7 cellular contexts compared by ENCODE assay signal in genomic region chr16:88856122-88856827, GRCh38. TPM values are rescaled to one million over a fixed set of nuclear protein-coding genes. Genes with fewer than 3 reads are reported as not detected.
DNase-seq lines count a peak whose midpoint lies in the region; ATAC-seq and TF ChIP-seq lines count a peak whose summit lies in the region.

No MANE protein-coding gene starts in this region.

- H3K56ac ChIP-seq in H9 (ENCODE audit: insufficient read length, low read depth, low read length) = no peak overlapping the region

- H3K27me3 ChIP-seq in H9 (ENCODE audit: insufficient read depth, low read length) (no peaks in the 10 kb centered on the region), neural progenitor cell (no peaks in the 10 kb centered on the region)

- H3F3A ChIP-seq in neural progenitor cell (ENCODE audit: low read depth) = peaks cover 4% of the 10 kb centered on the region

- H3K27ac ChIP-seq in H9 (ENCODE audit: insufficient read length, low read depth, low read length) (no peak overlapping the region), neural progenitor cell (no peak overlapping the region)

- H4K8ac ChIP-seq in H9 (replicated peaks; ENCODE audit: insufficient read length, low read depth, low read length) = no peak overlapping the region

- no peak overlapping the region for H3K9ac ChIP-seq in H9 (ENCODE audit: extremely low read depth, insufficient read length, low read length)
- H3K9ac ChIP-seq in neural progenitor cell = no peak overlapping the region

- peak overlapping the region; percentile 73 for H3K4me2 ChIP-seq in H9 (ENCODE audit: insufficient read depth, insufficient read length, low read length)
- H3K4me2 ChIP-seq in neural progenitor cell = peak overlapping the region; percentile 97

- no peak overlapping the region; the same call in 1 of the 2 replicates for H3K14ac ChIP-seq in H9 (ENCODE audit: insufficient read depth, low read length)

- H3K4me1 Mint-ChIP-seq in H9 (peaks cover 9 to 18% of the 10 kb centered on the region in 2 experiments), neural progenitor cell (peaks cover 24% of the 10 kb centered on the region)

- no peak overlapping the region for H2AK5ac ChIP-seq in H9 (ENCODE audit: insufficient read length, low read length)

- no peaks in the 10 kb centered on the region for H3K79me1 ChIP-seq in H9 (ENCODE audit: insufficient read depth, low read depth, low read length, poor library complexity, severe bottlenecking)

- no peaks in the 10 kb centered on the region for H3K79me2 ChIP-seq in H9 (ENCODE audit: insufficient read depth, low read length)
- peaks cover 14% of the 10 kb centered on the region for H3K79me2 ChIP-seq in neural progenitor cell (ENCODE audit: low read depth)

- H2AFZ ChIP-seq in H9 (ENCODE audit: low read length) (no peak overlapping the region), neural progenitor cell (replicated peaks) (no peak overlapping the region)

- TF ChIP-seq CTCF in H9 (conservative IDR thresholded peaks at IDR 0.05) (no peak), epithelial cell of esophagus (IDR thresholded peaks at IDR 0.05; ENCODE audit: insufficient read depth, low read depth, low read length, missing control alignments) (no peak), neural progenitor cell (IDR thresholded peaks at IDR 0.05) (no peak)

- no peaks in the 10 kb centered on the region for H3K27me3 Mint-ChIP-seq in H9 (ENCODE audit: low read depth)
- peaks cover 2% of the 10 kb centered on the region for H3K27me3 Mint-ChIP-seq in neural progenitor cell (ENCODE audit: insufficient read depth, low read depth)

- H3K36me3 Mint-ChIP-seq in H9 (ENCODE audit: insufficient read depth in 1 of 3, low read depth in 3 of 3) (peaks cover 26 to 42% (median 32%) of the 10 kb centered on the region in 3 experiments), neural progenitor cell (peaks cover 5% of the 10 kb centered on the region)

- H3K4me1 ChIP-seq in H9 (ENCODE audit: insufficient read depth, low read length) = no peaks in the 10 kb centered on the region
- peaks cover 4% of the 10 kb centered on the region for H3K4me1 ChIP-seq in neural progenitor cell

- H2BK5ac ChIP-seq in H9 (ENCODE audit: insufficient read length, low read length) = no peak overlapping the region

- H3K23me2 ChIP-seq in H9 (ENCODE audit: insufficient read length, low read depth, low read length, poor library complexity, severe bottlenecking) = peaks cover 8% of the 10 kb centered on the region

- H3K9me3 ChIP-seq in H9 (ENCODE audit: control insufficient read depth, low read depth, low read length) (no peaks in the 10 kb centered on the region), neural progenitor cell (ENCODE audit: low read depth) (no peaks in the 10 kb centered on the region)

- peak overlapping the region; percentile 85 to 96 for H3K4me3 Mint-ChIP-seq in H9
- H3K4me3 Mint-ChIP-seq in neural progenitor cell = peak overlapping the region; percentile 98

- WGBS in H9 (ENCODE audit: extremely low coverage, insufficient read length, low lambda C conversion rate) = no CpG with 5 or more reads among the region's 53 CpGs

- H4K91ac ChIP-seq in H9 (ENCODE audit: insufficient read length, low read depth, low read length) = no peak overlapping the region

- no peak overlapping the region; a peak in 1 of 7 replicates for H3K27ac Mint-ChIP-seq in H9
- H3K27ac Mint-ChIP-seq in neural progenitor cell = no peak overlapping the region

- H3T11ph ChIP-seq in H9 (ENCODE audit: low read length) = no peak overlapping the region

- H3K18ac ChIP-seq in H9 (ENCODE audit: insufficient read length, low read depth, low read length) = peak overlapping the region; percentile 64

- no peak overlapping the region for H2BK120ac ChIP-seq in H9 (ENCODE audit: low read depth, low read length, poor library complexity, severe bottlenecking)

- H4K5ac ChIP-seq in H9 (ENCODE audit: insufficient read length, low read depth, low read length) = no peak overlapping the region

- H3K4ac ChIP-seq in H9 (ENCODE audit: low read depth, low read length) = no peak overlapping the region

- no peak for ATAC-seq in HG03565 (IDR thresholded peaks at IDR 0.05; ENCODE audit: unreplicated experiment)

- no peaks in the 10 kb centered on the region for H3K36me3 ChIP-seq in neural progenitor cell

- H3K9me3 Mint-ChIP-seq in H9 = peaks cover 0 to 5% of the 10 kb centered on the region in 2 experiments; a peak in 2 of 5 replicates
- no peaks in the 10 kb centered on the region for H3K9me3 Mint-ChIP-seq in neural progenitor cell

- H4K20me1 ChIP-seq in H9 (ENCODE audit: control insufficient read depth, insufficient read depth, insufficient read length) (no peaks in the 10 kb centered on the region), neural progenitor cell (ENCODE audit: low read depth) (peaks cover 14% of the 10 kb centered on the region)

- DNase-seq in H9 (peak; percentile 59), T follicular helper cell (ENCODE audit: low read depth) (peak; percentile 14), epithelial cell of esophagus (ENCODE audit: low read depth) (no peak), neural progenitor cell (ENCODE audit: low spot score) (peak; percentile 60), NCI-H2107 (lab: John Stamatoyannopoulos, UW) (no peak), NOMO-1 treated with dmso at 0.1 percent for 144 hours (lab: John Stamatoyannopoulos, UW; ENCODE audit: unreplicated experiment) (no peak)

- no peak overlapping the region for H2BK12ac ChIP-seq in H9 (ENCODE audit: insufficient read length, low read depth, low read length)

- H2BK20ac ChIP-seq in H9 (ENCODE audit: low read depth, low read length, poor library complexity, severe bottlenecking) = no peak overlapping the region

- no peak overlapping the region for H3K23ac ChIP-seq in H9 (ENCODE audit: insufficient read length, low read depth, low read length)

- H2BK15ac ChIP-seq in H9 (ENCODE audit: low read depth, low read length) = no peak overlapping the region

- H3K4me3 ChIP-seq in epithelial cell of esophagus (ENCODE audit: low read length) = peak overlapping the region; percentile 57
- H3K4me3 ChIP-seq in neural progenitor cell = peak overlapping the region; percentile 93

RNA-seq across cellular contexts. Expression of gene GALNS, which starts 0.5 kb away (rescaled TPM):
- 20.0 and 20.3 TPM in 2 replicates for total RNA-seq in H9 (2021)
- 5.0 and 11.6 TPM in 2 replicates for total RNA-seq in neural progenitor cell (ENCODE audit: low replicate concordance)

RNA-seq across cellular contexts. Expression of gene TRAPPC2L, which starts 0.7 kb away (rescaled TPM):
- total RNA-seq in H9 (2021) (90.3 and 102 TPM in 2 replicates), neural progenitor cell (ENCODE audit: low replicate concordance) (31.8 and 48.5 TPM in 2 replicates)

RNA-seq across cellular contexts. Expression of gene PABPN1L, which starts 10.2 kb away (rescaled TPM):
- not detected in 2 replicates for total RNA-seq in H9 (2021)
- not detected in 2 replicates for total RNA-seq in neural progenitor cell (ENCODE audit: low replicate concordance)

RNA-seq across cellular contexts. Expression of gene APRT, which starts 44.5 kb away (rescaled TPM):
- total RNA-seq in H9 (2021) = 246 and 254 TPM in 2 replicates
- total RNA-seq in neural progenitor cell (ENCODE audit: low replicate concordance) = 53.4 and 150 TPM in 2 replicates

RNA-seq across cellular contexts. Expression of gene CDT1, which starts 52.7 kb away (rescaled TPM):
- total RNA-seq in H9 (2021) = 74.1 and 79.7 TPM in 2 replicates
- 7.8 and 57.9 TPM in 2 replicates for total RNA-seq in neural progenitor cell (ENCODE audit: low replicate concordance)

Comparison
In these comparisons a context has a peak if more than half of its experiments do, and no peak if none do; other contexts are left out.
1. DNase-seq: peak in H9 (single experiment), T follicular helper cell (single experiment) and neural progenitor cell (single experiment); none in epithelial cell of esophagus (single experiment), NCI-H2107 (single experiment) and NOMO-1 treated with dmso at 0.1 percent for 144 hours (single experiment).